In genomic region chr13:50991624-50992610, GRCh38 we compare ENCODE assay signal across 8 cellular contexts.
DNase-seq lines count a peak whose midpoint lies in the region; ATAC-seq and TF ChIP-seq lines count a peak whose summit lies in the region.

No MANE protein-coding gene starts in this region.

- H3K27ac Mint-ChIP-seq in memory B cell (peak overlapping the region; percentile 75), type B pancreatic cell (no peak overlapping the region), progenitor cell of endocrine pancreas (no peak overlapping the region)

- no peaks in the 10 kb centered on the region for H3K27me3 Mint-ChIP-seq in memory B cell
- peaks cover 3% of the 10 kb centered on the region for H3K27me3 Mint-ChIP-seq in type B pancreatic cell
- H3K27me3 Mint-ChIP-seq in progenitor cell of endocrine pancreas, result peaks cover 15% of the 10 kb centered on the region

- DNase-seq in SIG-M5 treated with dmso at 0.1 percent for 504 hours (lab: John Stamatoyannopoulos, UW; ENCODE audit: unreplicated experiment) (peak; percentile 48), SIG-M5 (lab: John Stamatoyannopoulos, UW) (no peak), NOMO-1 (lab: John Stamatoyannopoulos, UW; ENCODE audit: unreplicated experiment in 2 of 2) (peak; percentile 18 to 66), memory B cell (ENCODE audit: low spot score in 2 of 2) (peak in 1 of 2 donors; percentile 9), type B pancreatic cell (ENCODE audit: extremely low spot score, unreplicated experiment) (no peak), AML-193 (lab: John Stamatoyannopoulos, UW) (no peak), progenitor cell of endocrine pancreas (ENCODE audit: low spot score, unreplicated experiment) (no peak)

- H3K4me3 Mint-ChIP-seq in memory B cell (no peak overlapping the region), type B pancreatic cell (no peak overlapping the region), progenitor cell of endocrine pancreas (ENCODE audit: low read depth) (no peak overlapping the region)

- no peaks in the 10 kb centered on the region for H3K9me3 Mint-ChIP-seq in memory B cell
- no peaks in the 10 kb centered on the region for H3K9me3 Mint-ChIP-seq in type B pancreatic cell
- peaks cover 3% of the 10 kb centered on the region for H3K9me3 Mint-ChIP-seq in progenitor cell of endocrine pancreas (ENCODE audit: low read depth)

- ATAC-seq in HG02759 (IDR thresholded peaks at IDR 0.05; ENCODE audit: unreplicated experiment), result peak; percentile 89
- peak; percentile 85 for ATAC-seq in memory B cell (ENCODE audit: low read depth)

- peaks cover 15% of the 10 kb centered on the region for H3K4me1 Mint-ChIP-seq in memory B cell
- peaks cover 61% of the 10 kb centered on the region for H3K4me1 Mint-ChIP-seq in type B pancreatic cell (ENCODE audit: unreplicated experiment)
- peaks cover 17% of the 10 kb centered on the region for H3K4me1 Mint-ChIP-seq in progenitor cell of endocrine pancreas (ENCODE audit: low read depth)

- TF ChIP-seq CTCF in type B pancreatic cell (conservative IDR thresholded peaks at IDR 0.05) (no peak), progenitor cell of endocrine pancreas (IDR thresholded peaks at IDR 0.05; ENCODE audit: unreplicated experiment) (no peak)

- peaks cover 2% of the 10 kb centered on the region for H3K36me3 Mint-ChIP-seq in memory B cell
- no peaks in the 10 kb centered on the region for H3K36me3 Mint-ChIP-seq in type B pancreatic cell
- H3K36me3 Mint-ChIP-seq in progenitor cell of endocrine pancreas (ENCODE audit: insufficient read depth), result peaks cover 3% of the 10 kb centered on the region

Comparison
In these comparisons a context has a peak if more than half of its experiments do, and no peak if none do; other contexts are left out.
1. DNase-seq: peak in SIG-M5 treated with dmso at 0.1 percent for 504 hours (single experiment) and NOMO-1 (2 of 2); none in SIG-M5 (single experiment), type B pancreatic cell (single experiment), AML-193 (0 of 2) and progenitor cell of endocrine pancreas (single experiment).